35 cellular contexts compared by ENCODE assay signal in the genomic region with DNA sequence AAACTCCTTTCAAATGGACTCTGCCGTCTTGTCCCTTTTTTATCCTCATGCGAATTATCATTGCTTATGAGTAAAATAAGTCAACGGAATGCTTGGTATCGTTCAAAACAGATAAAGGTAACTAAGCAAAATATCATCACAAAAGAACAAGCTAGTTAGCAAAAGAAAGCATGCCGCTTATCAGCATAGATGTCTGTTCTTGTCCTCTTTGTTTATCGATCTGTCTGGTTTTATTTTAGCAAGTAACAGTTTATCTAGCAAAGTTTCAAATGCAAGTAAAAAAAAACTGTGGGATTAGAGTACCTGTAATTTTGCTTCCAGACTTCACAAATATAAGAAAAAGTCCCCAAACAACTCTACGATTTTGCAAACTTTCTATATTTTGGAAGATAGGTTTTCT.
A peak's percentile ranks its signal among the peaks of the same experiment; 100 is the strongest.
DNase-seq lines count a peak whose midpoint lies in the region; ATAC-seq, FAIRE-seq and TF ChIP-seq lines count a peak whose summit lies in the region.
"Had no signal": no experiment of that assay in that cellular context is flagged by ENCODE, and none has a peak within 500 bp of the region (broad histone marks: within the 10 kb centered on the region; RNA-seq: fewer than 3 reads in every experiment).

No MANE protein-coding gene starts in this region.

- H3K9me3 ChIP-seq in liver (ENCODE audit: control insufficient read depth in 4 of 4, low read length in 3 of 4) = no peaks in the 10 kb centered on the region
- H3K9me3 ChIP-seq in HepG2 (ENCODE audit: low read length) = no peaks in the 10 kb centered on the region
- no peaks in the 10 kb centered on the region for H3K9me3 ChIP-seq in right lobe of liver
- H3K9me3 ChIP-seq: A549; BE2C; BLaER1; BLaER1 treated with 17β-estradiol and CSF1 and Interleukin-3, amounts not matched to agents 10 nM and 100 nM; Caco-2 had no signal

- no peak overlapping the region for H2AFZ ChIP-seq in HepG2 (ENCODE audit: low read length)

- TF ChIP-seq POLR2A in HepG2 (IDR thresholded peaks at IDR 0.05; ENCODE audit: insufficient read depth in 1 of 2, low read depth in 2 of 2, low read length in 2 of 2) (no peak), right lobe of liver (IDR thresholded peaks at IDR 0.05) (no peak)

- H3K79me2 ChIP-seq in HepG2 (ENCODE audit: insufficient read depth, low read length) = no peaks in the 10 kb centered on the region

- no peak for DNase-seq in HepG2 (ENCODE audit: low spot score)
- DNase-seq in left lobe of liver (ENCODE audit: low spot score) = no peak
- no peak for DNase-seq in right lobe of liver
- DNase-seq in kidney glomerular epithelial cell (lab: John Stamatoyannopoulos, UW) = no peak
- DNase-seq in middle frontal gyrus (ENCODE audit: extremely low spot score, low spot score) = no peak
- DNase-seq in DMS 273 (lab: John Stamatoyannopoulos, UW; ENCODE audit: unreplicated experiment) = no peak
- DNase-seq: 8988T; ACHN; AML-193; BE2C; C1 segment of cervical spinal cord; Caco-2; Calu3; CD4-positive, alpha-beta memory T cell; CD4-positive, alpha-beta T cell; CD4-positive, CD25-positive, alpha-beta regulatory T cell; CD8-positive, alpha-beta memory T cell; CD8-positive, alpha-beta T cell; COR-L47; DMS 273 treated with DMSO at 0.1 percent for 48 hours; DMS153; DMS53; DMS79; DMS79 treated with DMSO at 0.1 percent for 48 hours; DND-41; EL had no signal

- no peaks in the 10 kb centered on the region for H3K27me3 ChIP-seq in liver (ENCODE audit: control insufficient read depth in 4 of 4, insufficient read depth in 4 of 4, low read length in 3 of 4)
- H3K27me3 ChIP-seq in HepG2 (ENCODE audit: control insufficient read depth in 1 of 2, insufficient read depth in 2 of 2, low read length in 2 of 2) = no peaks in the 10 kb centered on the region
- no peaks in the 10 kb centered on the region for H3K27me3 ChIP-seq in right lobe of liver
- H3K27me3 ChIP-seq: BE2C; BLaER1; BLaER1 treated with 17β-estradiol and CSF1 and Interleukin-3, amounts not matched to agents 10 nM and 100 nM had no signal

- H3K4me3 ChIP-seq in liver (ENCODE audit: low read depth in 1 of 3, low read length in 3 of 3) (peak overlapping the region in 2 of 3 donors; percentile 16 to 19), HepG2 (replicated peaks in 1 of 3; ENCODE audit: insufficient read depth in 1 of 3, low read depth in 2 of 3, low read length in 3 of 3) (no peak overlapping the region), right lobe of liver (peak overlapping the region in 1 of 3 donors; percentile 5)
- H3K4me3 ChIP-seq: A549; BLaER1; BLaER1 treated with 17β-estradiol and CSF1 and Interleukin-3, amounts not matched to agents 10 nM and 100 nM had no signal

- CTCF ChIA-PET in HepG2 (lab: Yijun Ruan, JAX; ENCODE audit: low intra/inter-chr PET ratio, low total read pairs) = no interaction called here

- POLR2A ChIA-PET in HepG2 (lab: Yijun Ruan, JAX) = no interaction called here

- WGBS in liver = 43% methylated on average over 7 of the region's 7 CpGs
- WGBS in HepG2 (ENCODE audit: low lambda C conversion rate) = 38% methylated on average over 7 of the region's 7 CpGs
- WGBS in right lobe of liver (ENCODE audit: insufficient coverage, low coverage, low lambda C conversion rate, missing lambda C conversion rate) = 30% methylated on average over 7 of the region's 7 CpGs

- H3K27ac ChIP-seq in liver (ENCODE audit: low read depth in 1 of 2, low read length in 2 of 2) (no peak overlapping the region), HepG2 (ENCODE audit: extremely low read length, insufficient read depth, low read length) (no peak overlapping the region), VCaP (peak overlapping the region; percentile 0; the same call in 1 of the 2 replicates), right lobe of liver (no peak overlapping the region)
- H3K27ac ChIP-seq: 22Rv1; A549; BLaER1; BLaER1 treated with 17β-estradiol and CSF1 and Interleukin-3, amounts not matched to agents 10 nM and 100 nM; C4-2B had no signal

- TF ChIP-seq EP300 in HepG2 (IDR thresholded peaks at IDR 0.05; ENCODE audit: low read depth in 2 of 2, low read length in 2 of 2) (no peak), HepG2 (CRISPR knock-in tag; IDR thresholded peaks at IDR 0.05; ENCODE audit: borderline replicate concordance) (no peak)

- H3K4me1 ChIP-seq in liver (ENCODE audit: control insufficient read depth in 4 of 4, insufficient read depth in 4 of 4, low read length in 3 of 4) = peaks cover 0 to 6% (median under 1%) of the 10 kb centered on the region in 4 donors
- no peaks in the 10 kb centered on the region for H3K4me1 ChIP-seq in HepG2 (ENCODE audit: insufficient read depth, low read length)
- no peaks in the 10 kb centered on the region for H3K4me1 ChIP-seq in right lobe of liver
- H3K4me1 ChIP-seq: A549; BE2C; BLaER1; BLaER1 treated with 17β-estradiol and CSF1 and Interleukin-3, amounts not matched to agents 10 nM and 100 nM; Caco-2 had no signal

- in situ Hi-C loops in HepG2 (cut with HindIII; ENCODE audit: extremely low pct_ligation_motif_present, low pct_unique_long_range_greater_than_20kb) = no loop called here

- TF ChIP-seq CTCF in liver (IDR thresholded peaks at IDR 0.05; ENCODE audit: low read depth, low read length, missing input control) (no peak), HepG2 (CRISPR knock-in tag; IDR thresholded peaks at IDR 0.05) (no peak), VCaP (conservative IDR thresholded peaks at IDR 0.05) (no peak), right lobe of liver (IDR thresholded peaks at IDR 0.05) (no peak)

- H3K9ac ChIP-seq in liver (ENCODE audit: low read depth in 1 of 2, low read length in 2 of 2) (no peak overlapping the region), HepG2 (ENCODE audit: insufficient read depth, low read depth, low read length) (no peak overlapping the region)
- H3K9ac ChIP-seq: BLaER1; BLaER1 treated with 17β-estradiol and CSF1 and Interleukin-3, amounts not matched to agents 10 nM and 100 nM had no signal

- intact Hi-C loops in HepG2 (cut with micrococcal nuclease; ENCODE audit: unreplicated experiment) = no loop called here
- intact Hi-C loops in right lobe of liver (cut with DNase I) = no loop called here

- H3K4me2 ChIP-seq in HepG2 (ENCODE audit: low read depth, low read length) = no peak overlapping the region
- H3K4me2 ChIP-seq: A549; BLaER1; BLaER1 treated with 17β-estradiol and CSF1 and Interleukin-3, amounts not matched to agents 10 nM and 100 nM had no signal

- no peaks in the 10 kb centered on the region for H4K20me1 ChIP-seq in HepG2 (ENCODE audit: insufficient read depth, low read length)
- H4K20me1 ChIP-seq: BLaER1; BLaER1 treated with 17β-estradiol and CSF1 and Interleukin-3, amounts not matched to agents 10 nM and 100 nM had no signal

- no TSS peak for BruUV-seq in HepG2 (replicated peaks; lab: Mats Ljungman, UMichigan)

- ATAC-seq in HepG2 = no peak
- peak; percentile 67 for ATAC-seq in left lobe of liver
- ATAC-seq in right lobe of liver = peak; percentile 33 to 90 (median 51)
- ATAC-seq: A549; CD8-positive, alpha-beta T cell had no signal

- TF ChIP-seq RAD21 in liver (IDR thresholded peaks at IDR 0.05) = no peak
- TF ChIP-seq RAD21 in HepG2 (CRISPR knock-in tag; IDR thresholded peaks at IDR 0.05) = no peak

- H3K36me3 ChIP-seq in liver (ENCODE audit: control insufficient read depth in 4 of 4, insufficient read depth in 3 of 4, low read depth in 1 of 4, low read length in 3 of 4) (no peaks in the 10 kb centered on the region), HepG2 (replicated peaks in 1 of 2; ENCODE audit: control insufficient read depth in 1 of 2, insufficient read depth in 2 of 2, low read length in 2 of 2) (no peaks in the 10 kb centered on the region), right lobe of liver (no peaks in the 10 kb centered on the region)
- H3K36me3 ChIP-seq: BE2C; BLaER1; BLaER1 treated with 17β-estradiol and CSF1 and Interleukin-3, amounts not matched to agents 10 nM and 100 nM had no signal

- FAIRE-seq in HepG2 (lab: Jason Lieb, UNC) = no peak
- FAIRE-seq: A204.1, A549, D721Med had no signal

TF ChIP-seq in liver, 16 proteins besides CTCF, POLR2A, EP300 and RAD21 (continues in another document):
- TF ChIP-seq FOXA1 (IDR thresholded peaks at IDR 0.05) = no peak

TF ChIP-seq in HepG2, 621 proteins besides CTCF, POLR2A, EP300 and RAD21:
- TF ChIP-seq MIXL1 (CRISPR knock-in tag; IDR thresholded peaks at IDR 0.05) (no peak), SKI (IDR thresholded peaks at IDR 0.05; ENCODE audit: partially characterized antibody) (no peak), ZNF510 (CRISPR knock-in tag; IDR thresholded peaks at IDR 0.05; ENCODE audit: low read depth) (no peak), ARID2 (CRISPR knock-in tag; IDR thresholded peaks at IDR 0.05; ENCODE audit: borderline replicate concordance) (no peak), ZZZ3 (CRISPR knock-in tag; IDR thresholded peaks at IDR 0.05; ENCODE audit: borderline replicate concordance) (no peak), ZNF530 (CRISPR knock-in tag; IDR thresholded peaks at IDR 0.05; ENCODE audit: low read depth) (no peak), ZNF441 (CRISPR knock-in tag; IDR thresholded peaks at IDR 0.05; ENCODE audit: borderline replicate concordance) (no peak), ZFX (CRISPR knock-in tag; IDR thresholded peaks at IDR 0.05; ENCODE audit: low read depth) (no peak)
- TF ChIP-seq, protein P1, sequence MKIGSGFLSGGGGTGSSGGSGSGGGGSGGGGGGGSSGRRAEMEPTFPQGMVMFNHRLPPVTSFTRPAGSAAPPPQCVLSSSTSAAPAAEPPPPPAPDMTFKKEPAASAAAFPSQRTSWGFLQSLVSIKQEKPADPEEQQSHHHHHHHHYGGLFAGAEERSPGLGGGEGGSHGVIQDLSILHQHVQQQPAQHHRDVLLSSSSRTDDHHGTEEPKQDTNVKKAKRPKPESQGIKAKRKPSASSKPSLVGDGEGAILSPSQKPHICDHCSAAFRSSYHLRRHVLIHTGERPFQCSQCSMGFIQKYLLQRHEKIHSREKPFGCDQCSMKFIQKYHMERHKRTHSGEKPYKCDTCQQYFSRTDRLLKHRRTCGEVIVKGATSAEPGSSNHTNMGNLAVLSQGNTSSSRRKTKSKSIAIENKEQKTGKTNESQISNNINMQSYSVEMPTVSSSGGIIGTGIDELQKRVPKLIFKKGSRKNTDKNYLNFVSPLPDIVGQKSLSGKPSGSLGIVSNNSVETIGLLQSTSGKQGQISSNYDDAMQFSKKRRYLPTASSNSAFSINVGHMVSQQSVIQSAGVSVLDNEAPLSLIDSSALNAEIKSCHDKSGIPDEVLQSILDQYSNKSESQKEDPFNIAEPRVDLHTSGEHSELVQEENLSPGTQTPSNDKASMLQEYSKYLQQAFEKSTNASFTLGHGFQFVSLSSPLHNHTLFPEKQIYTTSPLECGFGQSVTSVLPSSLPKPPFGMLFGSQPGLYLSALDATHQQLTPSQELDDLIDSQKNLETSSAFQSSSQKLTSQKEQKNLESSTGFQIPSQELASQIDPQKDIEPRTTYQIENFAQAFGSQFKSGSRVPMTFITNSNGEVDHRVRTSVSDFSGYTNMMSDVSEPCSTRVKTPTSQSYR (CRISPR knock-in tag; IDR thresholded peaks at IDR 0.05; ENCODE audit: borderline replicate concordance) = no peak
TF ChIP-seq in HepG2: peak in this region for 0.

Comparison
In these comparisons a context has a peak if more than half of its experiments do, and no peak if none do; other contexts are left out.
1. H3K4me3 ChIP-seq: peak in liver (2 of 3); none in HepG2 (0 of 3).